Comparison of ENCODE assay signal across 18 cellular contexts in genomic region chr2:10007440-10007839, GRCh38. TPM values are rescaled to one million over a fixed set of nuclear protein-coding genes. Genes with fewer than 3 reads are reported as not detected.
A peak's percentile ranks its signal among the peaks of the same experiment; 100 is the strongest.
DNase-seq lines count a peak whose midpoint lies in the region; ATAC-seq and TF ChIP-seq lines count a peak whose summit lies in the region.
"Had no signal": no experiment of that assay in that cellular context is flagged by ENCODE, and none has a peak within 500 bp of the region (broad histone marks: within the 10 kb centered on the region; RNA-seq: fewer than 3 reads in every experiment).

No MANE protein-coding gene starts in this region.

- no peaks in the 10 kb centered on the region for H3K9me3 ChIP-seq in Peyer's patch
- no peaks in the 10 kb centered on the region for H3K9me3 ChIP-seq in sigmoid colon
- H3K9me3 ChIP-seq: thoracic aorta had no signal

- no peaks in the 10 kb centered on the region for H3K4me1 Mint-ChIP-seq in endothelial cell (ENCODE audit: unreplicated experiment)
- H3K4me1 Mint-ChIP-seq: activated CD8-positive, alpha-beta memory T cell treated with anti-CD3 and anti-CD28 coated beads, Interleukin-2, amount 10 ng/mL, durations not matched to agents 7 days and 5 days; activated T-helper 17 cell treated with anti-CD3 and anti-CD28 coated beads, Interleukin-2, amount 50 U/mL, for 72 hours; CD8-positive, alpha-beta memory T cell had no signal

- H3K27ac Mint-ChIP-seq in endothelial cell (ENCODE audit: unreplicated experiment), result no peak overlapping the region
- H3K27ac Mint-ChIP-seq: activated CD8-positive, alpha-beta memory T cell treated with anti-CD3 and anti-CD28 coated beads, Interleukin-2, amount 10 ng/mL, durations not matched to agents 7 days and 5 days; activated T-helper 17 cell treated with anti-CD3 and anti-CD28 coated beads, Interleukin-2, amount 50 U/mL, for 72 hours; CD8-positive, alpha-beta memory T cell had no signal

- H3K4me3 Mint-ChIP-seq in endothelial cell (ENCODE audit: unreplicated experiment), result no peak overlapping the region
- H3K4me3 Mint-ChIP-seq: activated CD8-positive, alpha-beta memory T cell treated with anti-CD3 and anti-CD28 coated beads, Interleukin-2, amount 10 ng/mL, durations not matched to agents 7 days and 5 days; activated T-helper 17 cell treated with anti-CD3 and anti-CD28 coated beads, Interleukin-2, amount 50 U/mL, for 72 hours; CD8-positive, alpha-beta memory T cell had no signal

- ATAC-seq in foreskin keratinocyte, result peak; percentile 22
- no peak for ATAC-seq in GM21737 (IDR thresholded peaks at IDR 0.05; ENCODE audit: unreplicated experiment)
- no peak for ATAC-seq in GM18505 (IDR thresholded peaks at IDR 0.05; ENCODE audit: unreplicated experiment)

- H3K4me1 ChIP-seq in Peyer's patch, result peaks cover 0 to 17% (median 0%) of the 10 kb centered on the region in 4 donors
- no peaks in the 10 kb centered on the region for H3K4me1 ChIP-seq in foreskin keratinocyte
- H3K4me1 ChIP-seq in sigmoid colon, result peaks cover 0 to 48% (median 44%) of the 10 kb centered on the region in 4 donors

- H3K27me3 ChIP-seq in Peyer's patch (no peaks in the 10 kb centered on the region), foreskin keratinocyte (peaks cover 10% of the 10 kb centered on the region), sigmoid colon (no peaks in the 10 kb centered on the region)
- H3K27me3 ChIP-seq: cardiac muscle cell had no signal

- no peak overlapping the region for H3K4me3 ChIP-seq in Peyer's patch
- H3K4me3 ChIP-seq in sigmoid colon, result no peak overlapping the region
- H3K4me3 ChIP-seq: cardiac muscle cell had no signal

- intact Hi-C loops in sigmoid colon (cut with DNase I), result no loop called here

- no peak for TF ChIP-seq POLR2A in Peyer's patch (IDR thresholded peaks at IDR 0.05)
- TF ChIP-seq POLR2A in sigmoid colon (IDR thresholded peaks at IDR 0.05), result no peak
- no peak for TF ChIP-seq POLR2A in GM18505 (IDR thresholded peaks at IDR 0.05; ENCODE audit: borderline replicate concordance, extremely low read depth, insufficient read depth, insufficient read length)

- DNase-seq in AG20443 (ENCODE audit: low spot score) (peak; percentile 77), Peyer's patch (peak in 2 of 3 donors; percentile 36 to 37), foreskin keratinocyte (no peak), sigmoid colon (peak; percentile 63), endothelial cell (ENCODE audit: low spot score) (no peak), activated gamma-delta T cell (lab: John Stamatoyannopoulos, UW) (no peak)
- DNase-seq: activated CD4-positive, alpha-beta T cell treated with anti-CD3 and anti-CD28 coated beads for 4 hours; activated CD8-positive, alpha-beta memory T cell treated with anti-CD3 and anti-CD28 coated beads, Interleukin-2, amount 10 ng/mL, durations not matched to agents 7 days and 5 days; CD8-positive, alpha-beta memory T cell; GOT3; NCI-H2029; NK-92 treated with Interleukin-12 subunit alpha and Interleukin-12 subunit beta, amount 100 ng/mL, for 24 hours; stimulated activated CD8-positive, alpha-beta memory T cell treated with anti-CD3 and anti-CD28 coated beads, Interleukin-4, amount 100 ng/mL, for 48 hours had no signal

- H3K27me3 Mint-ChIP-seq in endothelial cell (ENCODE audit: unreplicated experiment), result peaks cover 4% of the 10 kb centered on the region
- H3K27me3 Mint-ChIP-seq: activated T-helper 17 cell treated with anti-CD3 and anti-CD28 coated beads, Interleukin-2, amount 50 U/mL, for 72 hours had no signal

- TF ChIP-seq EP300 in sigmoid colon (IDR thresholded peaks at IDR 0.05), result no peak

- TF ChIP-seq CTCF in Peyer's patch (IDR thresholded peaks at IDR 0.05) (no peak), foreskin keratinocyte (conservative IDR thresholded peaks at IDR 0.05) (no peak), sigmoid colon (IDR thresholded peaks at IDR 0.05) (no peak), endothelial cell (IDR thresholded peaks at IDR 0.05; ENCODE audit: unreplicated experiment) (no peak)

- H3K27ac ChIP-seq in Peyer's patch (peak overlapping the region in 1 of 4 donors; percentile 11), foreskin keratinocyte (no peak overlapping the region), sigmoid colon (peak overlapping the region in 3 of 4 donors; percentile 49 to 80 (median 70))
- H3K27ac ChIP-seq: cardiac muscle cell had no signal

- WGBS in sigmoid colon, 2 donors, result 76 to 83% methylated on average over 9 of the region's 9 CpGs

- H3K9me3 Mint-ChIP-seq in endothelial cell (ENCODE audit: unreplicated experiment), result no peaks in the 10 kb centered on the region
- H3K9me3 Mint-ChIP-seq: activated T-helper 17 cell treated with anti-CD3 and anti-CD28 coated beads, Interleukin-2, amount 50 U/mL, for 72 hours; CD8-positive, alpha-beta memory T cell had no signal

- H3K36me3 ChIP-seq in Peyer's patch (no peaks in the 10 kb centered on the region), sigmoid colon (no peaks in the 10 kb centered on the region)
- H3K36me3 ChIP-seq: cardiac muscle cell, thoracic aorta had no signal

- H3K36me3 Mint-ChIP-seq in endothelial cell (ENCODE audit: low read depth, unreplicated experiment), result no peaks in the 10 kb centered on the region
- H3K36me3 Mint-ChIP-seq: activated CD8-positive, alpha-beta memory T cell treated with anti-CD3 and anti-CD28 coated beads, Interleukin-2, amount 10 ng/mL, durations not matched to agents 7 days and 5 days; CD8-positive, alpha-beta memory T cell had no signal

RNA-seq across cellular contexts. Expression of gene KLF11, which starts 35.9 kb away (rescaled TPM):
- total RNA-seq in Peyer's patch (10 to 100 TPM in 2 of 4 donors, 1 to 10 TPM in 2; 4.0 to 17.3 (median 11.5) TPM), foreskin keratinocyte (4.7 and 6.0 TPM in 2 replicates), sigmoid colon (10 to 100 TPM; 18.5 to 41.3 (median 29.7) TPM), endothelial cell (ENCODE audit: unreplicated experiment) (8.2 TPM)
- polyA plus RNA-seq in foreskin keratinocyte (1.9 and 2.1 TPM in 2 replicates), sigmoid colon (1 to 10 TPM; 3.9 to 7.2 (median 5.8) TPM)

RNA-seq across cellular contexts. Expression of gene GRHL1, which starts 55.9 kb away (rescaled TPM):
- 1 to 10 TPM in 3 of 4 donors, not detected in 1; 1.3 to 6.6 (median 1.5) TPM for total RNA-seq in Peyer's patch
- total RNA-seq in foreskin keratinocyte, result 0.92 and 1.2 TPM in 2 replicates
- polyA plus RNA-seq in foreskin keratinocyte, result 0.35 and 0.41 TPM in 2 replicates
- 1 to 10 TPM; 1.4 to 4.2 (median 2.5) TPM for total RNA-seq in sigmoid colon
- polyA plus RNA-seq in sigmoid colon, result under 1 TPM; under 0.01 to 0.55 (median 0.46) TPM
- total RNA-seq in endothelial cell (ENCODE audit: unreplicated experiment), result 1.7 TPM

Comparison
In these comparisons a context has a peak if more than half of its experiments do, and no peak if none do; other contexts are left out.
1. DNase-seq: peak in AG20443 (single experiment), Peyer's patch (2 of 3) and sigmoid colon (single experiment); none in foreskin keratinocyte (0 of 2), endothelial cell (single experiment) and activated gamma-delta T cell (single experiment).